ENCODE assay signal across 9 cellular contexts in the genomic region with DNA sequence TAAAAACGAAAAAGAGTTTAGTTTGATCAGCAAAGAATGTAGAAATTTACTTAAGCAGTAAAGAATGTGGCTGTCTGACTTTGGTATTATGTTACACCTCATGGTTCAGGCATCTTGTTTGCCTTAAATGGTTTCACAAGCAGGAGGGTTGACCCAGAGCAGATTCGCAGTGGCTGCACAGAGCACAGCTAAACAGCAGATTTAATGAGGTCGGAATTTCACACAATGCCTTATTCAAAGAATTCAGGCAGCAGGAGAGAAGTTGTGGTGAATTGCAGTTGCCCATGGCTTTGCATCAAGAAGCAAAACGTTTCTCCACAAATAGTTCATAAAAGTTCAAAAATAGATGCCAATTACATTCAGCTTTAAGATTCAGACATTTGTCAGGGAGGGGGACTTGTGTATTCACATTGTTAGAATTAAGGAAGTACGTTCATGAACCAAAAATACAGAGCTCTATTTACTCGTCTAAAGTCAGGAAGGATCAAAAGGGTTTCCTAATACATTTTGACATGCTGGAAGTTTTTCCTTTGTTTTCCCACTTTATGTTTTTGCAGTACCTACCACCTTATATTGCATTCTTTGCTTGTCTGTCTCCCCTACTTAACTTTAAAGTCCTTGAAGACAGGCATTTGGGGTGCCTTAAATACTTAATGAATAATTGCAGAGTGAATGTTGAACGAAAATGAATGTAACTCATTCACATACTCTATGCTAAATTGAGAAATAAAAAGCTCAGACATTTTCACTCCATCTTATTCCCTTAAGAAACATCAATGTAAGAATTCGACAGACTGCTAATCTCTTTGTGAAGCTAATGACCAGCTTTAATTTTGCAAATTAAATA.
DNase-seq lines count a peak whose midpoint lies in the region; ATAC-seq and TF ChIP-seq lines count a peak whose summit lies in the region.
"Had no signal": no experiment of that assay in that cellular context is flagged by ENCODE, and none has a peak within 500 bp of the region (broad histone marks: within the 10 kb centered on the region; RNA-seq: fewer than 3 reads in every experiment).

No MANE protein-coding gene starts in this region.

- peaks cover 27% of the 10 kb centered on the region for H3K36me3 Mint-ChIP-seq in WTC11

- peaks cover 7% of the 10 kb centered on the region for H3K9me3 ChIP-seq in iPS-18a (ENCODE audit: control insufficient read depth, low read depth, low read length)

- H3K9me3 Mint-ChIP-seq in WTC11, result peaks cover 34% of the 10 kb centered on the region

- peaks cover 20% of the 10 kb centered on the region for H3K4me1 Mint-ChIP-seq in WTC11

- ATAC-seq in WTC11 (peak; percentile 94), GM18907 (IDR thresholded peaks at IDR 0.05; ENCODE audit: unreplicated experiment) (no peak), GM19023 (IDR thresholded peaks at IDR 0.05; ENCODE audit: unreplicated experiment) (no peak)
- ATAC-seq: K562 had no signal

- H3K9ac ChIP-seq in iPS-18a (ENCODE audit: low read length), result no peak overlapping the region

- peak overlapping the region; percentile 2 for H3K27ac ChIP-seq in iPS-18a (ENCODE audit: low read length)

- H3K4me3 Mint-ChIP-seq in WTC11, result no peak overlapping the region; the same call in 1 of the 2 replicates

- H3K4me3 ChIP-seq in HFF-Myc (replicated peaks; ENCODE audit: low read depth, low read length) (no peak overlapping the region), iPS-18a (ENCODE audit: low read length) (no peak overlapping the region)
- H3K4me3 ChIP-seq: K562 had no signal

- TF ChIP-seq CTCF in HFF-Myc (IDR thresholded peaks at IDR 0.05; ENCODE audit: low read depth, low read length, missing control alignments), result no peak
- no peak for TF ChIP-seq CTCF in WTC11 (IDR thresholded peaks at IDR 0.05)

- H3K27me3 Mint-ChIP-seq in WTC11 (ENCODE audit: low read depth), result no peaks in the 10 kb centered on the region

- POLR2A ChIA-PET in WTC11 (lab: Charles Lee), result no interaction called here

- CTCF ChIA-PET in WTC11 (lab: Charles Lee), result interaction anchor here (0.5 to 1.2 kb wide), 2 partner anchors 14 to 506 kb away, joined by 3 to 5 read pairs; no protein-coding TSS in a partner anchor

- DNase-seq in HFF-Myc (ENCODE audit: extremely low read depth, low read depth), result peak; percentile 93
- no peak for DNase-seq in WTC11 (ENCODE audit: low spot score)
- DNase-seq in smooth muscle cell of the brain vasculature (ENCODE audit: low read depth, low spot score), result peak; percentile 88
- DNase-seq in cortex of kidney (lab: John Stamatoyannopoulos, UW), result no peak
- DNase-seq in NCI-H2107 treated with DMSO at 0.1 percent for 48 hours (lab: John Stamatoyannopoulos, UW; ENCODE audit: unreplicated experiment), result no peak

- H3K27ac Mint-ChIP-seq in WTC11, result peak overlapping the region; percentile 95

- peaks cover 16% of the 10 kb centered on the region for H3K4me1 ChIP-seq in iPS-18a (ENCODE audit: control insufficient read depth, low read depth, low read length)

- H3K36me3 ChIP-seq in iPS-18a (ENCODE audit: control insufficient read depth, low read depth, low read length), result no peaks in the 10 kb centered on the region

- no peaks in the 10 kb centered on the region for H3K27me3 ChIP-seq in iPS-18a (ENCODE audit: control insufficient read depth, insufficient read depth, low read length)

TF ChIP-seq in WTC11, 78 proteins besides CTCF, POLR2A, EP300 and RAD21:
- TF ChIP-seq ERG (CRISPR knock-in tag; IDR thresholded peaks at IDR 0.05) (no peak), HMGXB4 (CRISPR knock-in tag; IDR thresholded peaks at IDR 0.05) (no peak), SMAD4 (CRISPR knock-in tag; IDR thresholded peaks at IDR 0.05) (no peak)

Comparison
In these comparisons a context has a peak if more than half of its experiments do, and no peak if none do; other contexts are left out.
1. DNase-seq: peak in HFF-Myc (single experiment) and smooth muscle cell of the brain vasculature (single experiment); none in WTC11 (single experiment), cortex of kidney (single experiment) and NCI-H2107 treated with DMSO at 0.1 percent for 48 hours (single experiment).